ENCODE assay signal across 9 cellular contexts in the genomic region with DNA sequence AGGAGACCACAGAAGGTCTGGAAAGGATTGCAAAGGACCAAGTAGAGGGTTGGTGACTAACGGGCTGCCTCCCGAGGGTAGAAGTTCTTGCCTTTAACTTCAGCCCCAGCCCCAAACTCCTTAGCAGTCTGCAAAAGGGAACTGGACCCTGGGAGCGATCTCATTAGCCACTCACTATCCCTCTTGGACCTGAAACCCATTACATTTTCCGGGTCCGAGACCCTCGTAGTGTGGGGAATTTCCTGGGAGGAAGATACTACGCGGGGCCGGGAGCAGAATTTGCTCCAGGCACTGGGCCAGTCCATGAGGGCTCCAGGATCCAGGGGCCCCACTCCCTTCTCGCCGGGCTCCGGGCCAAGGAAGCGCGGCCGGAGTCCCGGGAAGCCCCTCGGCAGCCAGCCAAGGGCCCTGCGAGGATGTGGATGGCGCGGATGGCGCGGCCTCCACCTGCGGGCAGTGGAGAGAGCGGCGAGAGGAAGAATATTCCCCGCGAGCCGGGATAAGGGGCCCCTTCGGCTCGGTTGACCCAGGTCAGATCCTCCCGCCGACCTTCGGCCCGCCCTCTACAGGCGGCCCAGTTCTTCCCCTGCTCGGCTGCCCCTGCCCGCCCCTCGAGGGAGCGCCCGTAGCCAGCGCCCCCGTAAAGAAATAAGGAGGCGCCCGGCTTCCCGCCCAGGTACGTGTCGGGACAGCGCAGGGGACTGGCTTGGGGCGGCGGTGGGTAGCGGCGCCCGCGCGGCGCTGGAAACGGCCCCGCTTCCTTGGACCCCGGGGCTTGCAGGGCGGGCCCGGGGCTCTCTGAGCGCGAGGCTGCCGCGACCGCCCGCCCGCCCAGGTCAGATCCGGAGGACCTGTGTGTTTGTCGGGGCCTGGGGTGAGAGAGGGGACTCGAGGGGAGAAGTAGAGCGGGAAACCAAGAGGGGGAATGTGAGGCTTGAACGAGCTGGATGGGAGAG. TPM values are rescaled to one million over a fixed set of nuclear protein-coding genes. Genes with fewer than 3 reads are reported as not detected.
DNase-seq lines count a peak whose midpoint lies in the region; ATAC-seq and TF ChIP-seq lines count a peak whose summit lies in the region.
"Had no signal": no experiment of that assay in that cellular context is flagged by ENCODE, and none has a peak within 500 bp of the region (broad histone marks: within the 10 kb centered on the region; RNA-seq: fewer than 3 reads in every experiment).

A gene with protein sequence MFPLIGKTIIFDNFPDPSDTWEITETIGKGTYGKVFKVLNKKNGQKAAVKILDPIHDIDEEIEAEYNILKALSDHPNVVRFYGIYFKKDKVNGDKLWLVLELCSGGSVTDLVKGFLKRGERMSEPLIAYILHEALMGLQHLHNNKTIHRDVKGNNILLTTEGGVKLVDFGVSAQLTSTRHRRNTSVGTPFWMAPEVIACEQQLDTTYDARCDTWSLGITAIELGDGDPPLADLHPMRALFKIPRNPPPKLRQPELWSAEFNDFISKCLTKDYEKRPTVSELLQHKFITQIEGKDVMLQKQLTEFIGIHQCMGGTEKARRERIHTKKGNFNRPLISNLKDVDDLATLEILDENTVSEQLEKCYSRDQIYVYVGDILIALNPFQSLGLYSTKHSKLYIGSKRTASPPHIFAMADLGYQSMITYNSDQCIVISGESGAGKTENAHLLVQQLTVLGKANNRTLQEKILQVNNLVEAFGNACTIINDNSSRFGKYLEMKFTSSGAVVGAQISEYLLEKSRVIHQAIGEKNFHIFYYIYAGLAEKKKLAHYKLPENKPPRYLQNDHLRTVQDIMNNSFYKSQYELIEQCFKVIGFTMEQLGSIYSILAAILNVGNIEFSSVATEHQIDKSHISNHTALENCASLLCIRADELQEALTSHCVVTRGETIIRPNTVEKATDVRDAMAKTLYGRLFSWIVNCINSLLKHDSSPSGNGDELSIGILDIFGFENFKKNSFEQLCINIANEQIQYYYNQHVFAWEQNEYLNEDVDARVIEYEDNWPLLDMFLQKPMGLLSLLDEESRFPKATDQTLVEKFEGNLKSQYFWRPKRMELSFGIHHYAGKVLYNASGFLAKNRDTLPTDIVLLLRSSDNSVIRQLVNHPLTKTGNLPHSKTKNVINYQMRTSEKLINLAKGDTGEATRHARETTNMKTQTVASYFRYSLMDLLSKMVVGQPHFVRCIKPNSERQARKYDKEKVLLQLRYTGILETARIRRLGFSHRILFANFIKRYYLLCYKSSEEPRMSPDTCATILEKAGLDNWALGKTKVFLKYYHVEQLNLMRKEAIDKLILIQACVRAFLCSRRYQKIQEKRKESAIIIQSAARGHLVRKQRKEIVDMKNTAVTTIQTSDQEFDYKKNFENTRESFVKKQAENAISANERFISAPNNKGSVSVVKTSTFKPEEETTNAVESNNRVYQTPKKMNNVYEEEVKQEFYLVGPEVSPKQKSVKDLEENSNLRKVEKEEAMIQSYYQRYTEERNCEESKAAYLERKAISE (N-terminal part only) (plus strand): TSS at position 577 of the 956 bp plus-strand sequence. CDS start 17,882 bp downstream, outside the sequence.

- in situ Hi-C loops in ACHN (cut with HindIII; ENCODE audit: low pct_ligation_motif_present, low pct_unique_long_range_greater_than_20kb, low sequenced_read_pairs), result no loop called here

- H3K9me3 ChIP-seq in parathyroid adenoma (ENCODE audit: control insufficient read depth, low read length), result no peaks in the 10 kb centered on the region

- H2AFZ ChIP-seq in parathyroid adenoma, result peak within 1 kb of the TSS; percentile 61

- TF ChIP-seq CTCF in foreskin keratinocyte (conservative IDR thresholded peaks at IDR 0.05) (no peak), parathyroid adenoma (IDR thresholded peaks at IDR 0.05) (no peak)

- H3K27ac ChIP-seq in foreskin keratinocyte (no peak within 1 kb of the TSS), parathyroid adenoma (no peak within 1 kb of the TSS)

- H3K36me3 ChIP-seq in parathyroid adenoma (ENCODE audit: control insufficient read depth, insufficient read depth, low read length), result no peaks in the 10 kb centered on the region

- peak within 1 kb of the TSS; percentile 82 for H3K4me2 ChIP-seq in parathyroid adenoma (ENCODE audit: low read length)

- H3K27me3 ChIP-seq in foreskin keratinocyte, result peaks cover 35% of the 10 kb centered on the region
- H3K27me3 ChIP-seq in parathyroid adenoma (ENCODE audit: control insufficient read depth, insufficient read depth, low read length), result no peaks in the 10 kb centered on the region

- H3K4me3 ChIP-seq in parathyroid adenoma (ENCODE audit: low read depth, low read length), result peak within 1 kb of the TSS; percentile 52

- DNase-seq in ELF-1 (ENCODE audit: low read depth, low spot score) (peak; percentile 57), NCI-H2029 treated with DMSO at 0.1 percent for 48 hours (lab: John Stamatoyannopoulos, UW) (peak; percentile 0), foreskin keratinocyte (no peak), ACHN (no peak)
- DNase-seq in stimulated activated CD4-positive, alpha-beta T cell treated with anti-CD3 and anti-CD28 coated beads, Interleukin-4, amount 100 ng/mL, for 24 hours, result no peak
- no peak for DNase-seq in effector CD4-positive, alpha-beta T cell
- DNase-seq in activated CD8-positive, alpha-beta memory T cell treated with anti-CD3 and anti-CD28 coated beads, Interleukin-2, amount 50 U/mL, for 48 hours, result no peak
- DNase-seq: Karpas-422 had no signal

- no peak within 1 kb of the TSS for H3K9ac ChIP-seq in parathyroid adenoma

- peak; percentile 34 for ATAC-seq in foreskin keratinocyte

- H3K79me2 ChIP-seq in parathyroid adenoma, result no peaks in the 10 kb centered on the region

- H3K4me1 ChIP-seq in foreskin keratinocyte (no peaks in the 10 kb centered on the region), parathyroid adenoma (no peaks in the 10 kb centered on the region)

RNA-seq across cellular contexts. Expression of the gene that starts here (rescaled TPM):
- not detected in 2 replicates for total RNA-seq in foreskin keratinocyte
- polyA plus RNA-seq in foreskin keratinocyte, result not detected in 2 replicates

Comparison
In these comparisons a context has a peak if more than half of its experiments do, and no peak if none do; other contexts are left out.
1. Peak in ATAC-seq in foreskin keratinocyte; RNA of the gene not detected or under 1 TPM.
2. DNase-seq: peak in ELF-1 (single experiment) and NCI-H2029 treated with DMSO at 0.1 percent for 48 hours (single experiment); none in foreskin keratinocyte (0 of 2), stimulated activated CD4-positive, alpha-beta T cell treated with anti-CD3 and anti-CD28 coated beads, Interleukin-4, amount 100 ng/mL, for 24 hours (single experiment), ACHN (single experiment), effector CD4-positive, alpha-beta T cell (single experiment) and activated CD8-positive, alpha-beta memory T cell treated with anti-CD3 and anti-CD28 coated beads, Interleukin-2, amount 50 U/mL, for 48 hours (single experiment).